In genomic region chr17:76076765-76077581, GRCh38 we compare ENCODE assay signal across 10 cellular contexts. TPM values are rescaled to one million over a fixed set of nuclear protein-coding genes. Genes with fewer than 3 reads are reported as not detected.
A peak's percentile ranks its signal among the peaks of the same experiment; 100 is the strongest.
DNase-seq lines count a peak whose midpoint lies in the region; ATAC-seq, FAIRE-seq and TF ChIP-seq lines count a peak whose summit lies in the region.
"Had no signal": no experiment of that assay in that cellular context is flagged by ENCODE, and none has a peak within 500 bp of the region (broad histone marks: within the 10 kb centered on the region; RNA-seq: fewer than 3 reads in every experiment).

No MANE protein-coding gene starts in this region.

- FAIRE-seq in GM12878 (lab: Jason Lieb, UNC), result no peak

- H3K79me2 ChIP-seq in GM12878 (ENCODE audit: control insufficient read depth, insufficient read depth, low read length), result peaks cover 10% of the 10 kb centered on the region

- H3K4me3 Mint-ChIP-seq in Caco-2 (ENCODE audit: unreplicated experiment) (peak overlapping the region; percentile 78), natural killer cell (peak overlapping the region; percentile 75)

- H3K4me2 ChIP-seq in GM12878 (ENCODE audit: control insufficient read depth, insufficient read depth), result no peak overlapping the region

- H3K27ac Mint-ChIP-seq in Caco-2 (ENCODE audit: unreplicated experiment) (no peak overlapping the region), natural killer cell (peak overlapping the region in 1 of 2 donors; percentile 33)

- CTCF ChIA-PET in Caco-2 (lab: Charles Lee) (interaction anchor here (0.6 to 0.7 kb wide), 3 partner anchors 64 to 506 kb away, joined by 3 to 6 read pairs (median 4); partner anchors contain the start of gene FOXJ1), GM12878 (lab: Yijun Ruan, JAX) (no interaction called here)

- POLR2A ChIA-PET in Caco-2 (lab: Charles Lee) (interaction anchor here (0.6 kb wide), 1 partner anchor 48 kb away, joined by 3 read pairs; no protein-coding TSS in a partner anchor), GM12878 (lab: Charles Lee) (no interaction called here)

- H3K4me3 ChIP-seq in Caco-2 (ENCODE audit: low read depth, low read length), result no peak overlapping the region
- peak overlapping the region in 2 of 4 donors; percentile 14 to 27 for H3K4me3 ChIP-seq in Peyer's patch
- H3K4me3 ChIP-seq in GM12878, result no peak overlapping the region
- no peak overlapping the region for H3K4me3 ChIP-seq in right atrium auricular region

- H3K36me3 ChIP-seq in Caco-2 (ENCODE audit: control insufficient read depth, insufficient read depth, low read length) (no peaks in the 10 kb centered on the region), Peyer's patch (no peaks in the 10 kb centered on the region), GM12878 (ENCODE audit: control insufficient read depth in 2 of 2, insufficient read depth in 2 of 2, low read length in 1 of 2) (no peaks in the 10 kb centered on the region; a peak in 1 of 4 replicates), right atrium auricular region (no peaks in the 10 kb centered on the region)

- H3K27me3 ChIP-seq in Caco-2 (replicated peaks; ENCODE audit: control insufficient read depth, insufficient read depth, low read length) (no peaks in the 10 kb centered on the region; the same call in none of the 2 replicates), Peyer's patch (peaks cover 0 to 47% of the 10 kb centered on the region in 2 donors), GM12878 (replicated peaks in 1 of 2; ENCODE audit: control insufficient read depth in 2 of 2, insufficient read depth in 2 of 2, low read length in 1 of 2) (peaks cover 7 to 26% of the 10 kb centered on the region in 2 experiments; a peak in 3 of 4 replicates), right atrium auricular region (peaks cover 31 to 46% of the 10 kb centered on the region in 2 donors)

- no peak for TF ChIP-seq EP300 in GM12878 (IDR thresholded peaks at IDR 0.05; ENCODE audit: borderline replicate concordance in 1 of 2, control insufficient read depth in 1 of 2, low read depth in 2 of 2, low read length in 2 of 2)

- no peak for TF ChIP-seq RAD21 in GM12878 (IDR thresholded peaks at IDR 0.05; ENCODE audit: insufficient read depth, low read depth, low read length)

- ATAC-seq in GM12878 (no peak), natural killer cell (peak; percentile 7 to 43 (median 14)), HG02870 (IDR thresholded peaks at IDR 0.05; ENCODE audit: unreplicated experiment) (no peak)

- no peak overlapping the region for H2AFZ ChIP-seq in GM12878 (ENCODE audit: control insufficient read depth, low read depth, low read length)

- H3K9me3 Mint-ChIP-seq in Caco-2 (ENCODE audit: unreplicated experiment) (no peaks in the 10 kb centered on the region), natural killer cell (no peaks in the 10 kb centered on the region)

- H3K36me3 Mint-ChIP-seq in Caco-2 (ENCODE audit: insufficient read depth, unreplicated experiment) (peaks cover 70% of the 10 kb centered on the region), natural killer cell (no peaks in the 10 kb centered on the region)

- peaks cover 21% of the 10 kb centered on the region for H3K27me3 Mint-ChIP-seq in Caco-2 (ENCODE audit: insufficient read depth, unreplicated experiment)
- H3K27me3 Mint-ChIP-seq in natural killer cell (ENCODE audit: low read depth in 2 of 2), result peaks cover 32 to 38% of the 10 kb centered on the region in 2 donors

- TF ChIP-seq POLR2A in Peyer's patch (IDR thresholded peaks at IDR 0.05) (no peak), GM12878 (IDR thresholded peaks at IDR 0.05; ENCODE audit: low read depth, low read length) (peak; percentile 67; the same call in 1 of the 2 replicates)

- SMC1A ChIA-PET in GM12878 (lab: Charles Lee; ENCODE audit: uncharacterized antibody, unreplicated experiment), result no interaction called here

- DNase-seq in Caco-2 (no peak), Peyer's patch (peak in 2 of 3 donors; percentile 24 to 60), GM12878 (ENCODE audit: low read depth, low spot score) (no peak), natural killer cell (no peak), substantia nigra (lab: John Stamatoyannopoulos, UW) (no peak), DMS153 treated with DMSO at 0.1 percent for 48 hours (lab: John Stamatoyannopoulos, UW; ENCODE audit: unreplicated experiment) (no peak), right atrium auricular region (ENCODE audit: low spot score) (no peak)

- WGBS in GM12878 (ENCODE audit: insufficient coverage, insufficient replicate concordance, low lambda C conversion rate, missing lambda C conversion rate), result 23% methylated on average over 80 of the region's 82 CpGs

- in situ Hi-C loops in GM12878 (cut with MboI), result no loop called here

- H3K27ac ChIP-seq in Peyer's patch, result no peak overlapping the region
- H3K27ac ChIP-seq in GM12878 (ENCODE audit: control insufficient read depth, insufficient read depth), result no peak overlapping the region
- no peak overlapping the region for H3K27ac ChIP-seq in substantia nigra (ENCODE audit: low read depth, low read length, poor library complexity, severe bottlenecking)
- no peak overlapping the region for H3K27ac ChIP-seq in right atrium auricular region

- TF ChIP-seq CTCF in Caco-2 (IDR thresholded peaks at IDR 0.05; ENCODE audit: insufficient read depth in 1 of 2, low read depth in 1 of 2, low read length in 1 of 2, severe bottlenecking in 1 of 2, unreplicated experiment in 1 of 2) (no peak), Peyer's patch (IDR thresholded peaks at IDR 0.05) (no peak), GM12878 (IDR thresholded peaks at IDR 0.05 in 2 of 3, conservative IDR thresholded peaks at IDR 0.05 in 1 of 3; ENCODE audit: control insufficient read depth in 2 of 3, extremely low read depth in 1 of 3, insufficient read depth in 1 of 3, low read depth in 3 of 3, low read length in 3 of 3) (no peak), natural killer cell (IDR thresholded peaks at IDR 0.05) (no peak), right atrium auricular region (IDR thresholded peaks at IDR 0.05) (no peak)

- BruUV-seq in Caco-2 (replicated peaks; lab: Mats Ljungman, UMichigan) (no TSS peak), GM12878 (replicated peaks; lab: Mats Ljungman, UMichigan) (no TSS peak)

- intact Hi-C loops in Caco-2 (cut with micrococcal nuclease; ENCODE audit: unreplicated experiment) (no loop called here), GM12878 (cut with micrococcal nuclease; ENCODE audit: unreplicated experiment) (no loop called here), natural killer cell (cut with micrococcal nuclease) (no loop called here)

- H3K4me1 Mint-ChIP-seq in Caco-2 (ENCODE audit: low read depth, unreplicated experiment) (peaks cover 9% of the 10 kb centered on the region), natural killer cell (peaks cover 11 to 26% of the 10 kb centered on the region in 2 donors)

- H4K20me1 ChIP-seq in GM12878 (ENCODE audit: control insufficient read depth, insufficient read depth), result no peaks in the 10 kb centered on the region

- RAD21 ChIA-PET in GM12878 (lab: Charles Lee; ENCODE audit: unreplicated experiment), result no interaction called here

- no peak overlapping the region for H3K9ac ChIP-seq in GM12878 (ENCODE audit: control insufficient read depth, insufficient read depth, low read length)

- H3K9me3 ChIP-seq in Caco-2, result no peaks in the 10 kb centered on the region
- no peaks in the 10 kb centered on the region for H3K9me3 ChIP-seq in Peyer's patch
- no peaks in the 10 kb centered on the region for H3K9me3 ChIP-seq in GM12878 (replicated peaks; ENCODE audit: control insufficient read depth, insufficient read depth, low read length)
- H3K9me3 ChIP-seq in right atrium auricular region, result no peaks in the 10 kb centered on the region

- no peaks in the 10 kb centered on the region for H3K4me1 ChIP-seq in Caco-2
- peaks cover 0 to 49% (median 14%) of the 10 kb centered on the region in 4 donors for H3K4me1 ChIP-seq in Peyer's patch
- H3K4me1 ChIP-seq in GM12878 (ENCODE audit: control insufficient read depth, insufficient read depth, low read length), result no peaks in the 10 kb centered on the region
- H3K4me1 ChIP-seq in right atrium auricular region, result peaks cover 0 to 55% of the 10 kb centered on the region in 2 donors

RNA-seq across cellular contexts. Expression of gene ZACN, which starts 2.0 kb away (rescaled TPM):
- total RNA-seq in Caco-2 (2022) (0.34 TPM in 1 of 2 replicates, not detected in the other), Peyer's patch (not detected), GM12878 (2014; rRNA removed) (0.06 and 0.11 TPM in 2 replicates), GM12878 (2014; rRNA removed; fragmentation: Illumina TruSeq; extraction: Trizol) (0.22 TPM in 1 of 2 replicates, not detected in the other), GM12878 (2021) (0.49 and 0.53 TPM in 2 replicates), natural killer cell (under 1 TPM; 0.28 to 0.80 (median 0.50) TPM), right atrium auricular region (not detected)
- not detected in 2 replicates for total RNA-seq in GM12878 (2013; cell fraction: nucleolus; rRNA removed)
- 4.0 TPM for polyA plus RNA-seq in GM12878 (2011; ENCODE audit: low read depth)
- polyA plus RNA-seq in GM12878 (2011; rRNA removed) (0.14 and 0.23 TPM in 2 replicates), GM12878 (2014; fragmentation: Illumina TruSeq; extraction: Trizol) (not detected in 2 replicates), GM12878 (2014; fragmentation: Nextera tagmentation; extraction: Ambion mirVana) (under 1 TPM in 1 of 2 experiments, not detected in 1; 0.99 TPM), GM12878 (2014; rRNA removed) (0.25 and 0.46 TPM in 2 replicates), GM12878 (2016; fragmentation: Nextera tagmentation; extraction: Ambion mirVana) (10 to 100 TPM in 1 of 2 experiments, 1 to 10 TPM in 1; 8.7 to 11.3 TPM)
- polyA plus RNA-seq in GM12878 (2011; cell fraction: cytosol; rRNA removed), result 0.19 and 0.50 TPM in 2 replicates
- 3.3 and 4.1 TPM in 2 replicates for polyA plus RNA-seq in GM12878 (2011; cell fraction: nucleus; rRNA removed)
- polyA plus RNA-seq in GM12878 (2012), result 7.8 and 9.3 TPM in 2 replicates
- 0.67 TPM in 1 of 2 replicates, not detected in the other for polyA minus RNA-seq in GM12878 (2011; rRNA and poly(A)+ RNA removed)
- not detected in 2 replicates for polyA minus RNA-seq in GM12878 (2011; cell fraction: cytosol; rRNA and poly(A)+ RNA removed)
- polyA minus RNA-seq in GM12878 (2011; cell fraction: nucleus; rRNA and poly(A)+ RNA removed), result 0.24 TPM in 1 of 2 replicates, not detected in the other
- total RNA-seq: Daoy, dermis microvascular lymphatic vessel endothelial cell had no signal

RNA-seq across cellular contexts. Expression of gene GALR2, which starts 2.4 kb away (rescaled TPM):
- total RNA-seq in Caco-2 (2022) (0.50 and 0.79 TPM in 2 replicates), Peyer's patch (under 1 TPM in 1 of 4 donors, not detected in 3; 0.95 TPM), GM12878 (2014; rRNA removed) (0.06 and 0.16 TPM in 2 replicates), GM12878 (2014; rRNA removed; fragmentation: Illumina TruSeq; extraction: Trizol) (not detected in 2 replicates), GM12878 (2021) (0.24 TPM in 1 of 2 replicates, not detected in the other), natural killer cell (under 1 TPM in 2 of 3 donors, not detected in 1; 0.27 to 0.53 TPM), right atrium auricular region (not detected)
- not detected in 2 replicates for total RNA-seq in GM12878 (2013; cell fraction: nucleolus; rRNA removed)
- not detected for polyA plus RNA-seq in GM12878 (2011; ENCODE audit: low read depth)
- polyA plus RNA-seq in GM12878 (2011; rRNA removed) (0.22 TPM in 1 of 2 replicates, not detected in the other), GM12878 (2014; fragmentation: Illumina TruSeq; extraction: Trizol) (not detected in 2 replicates), GM12878 (2014; fragmentation: Nextera tagmentation; extraction: Ambion mirVana) (not detected), GM12878 (2014; rRNA removed) (0.20 and 0.42 TPM in 2 replicates), GM12878 (2016; fragmentation: Nextera tagmentation; extraction: Ambion mirVana) (1 to 10 TPM in 1 of 2 experiments, under 1 TPM in 1; 0.63 to 1.2 TPM)
- polyA plus RNA-seq in GM12878 (2011; cell fraction: cytosol; rRNA removed), result 0.22 and 0.42 TPM in 2 replicates
- 0.37 and 0.75 TPM in 2 replicates for polyA plus RNA-seq in GM12878 (2011; cell fraction: nucleus; rRNA removed)
- 0.10 and 0.26 TPM in 2 replicates for polyA plus RNA-seq in GM12878 (2012)
- 0.15 TPM in 1 of 2 replicates, not detected in the other for polyA minus RNA-seq in GM12878 (2011; rRNA and poly(A)+ RNA removed)
- 0.94 TPM in 1 of 2 replicates, not detected in the other for polyA minus RNA-seq in GM12878 (2011; cell fraction: cytosol; rRNA and poly(A)+ RNA removed)
- polyA minus RNA-seq in GM12878 (2011; cell fraction: nucleus; rRNA and poly(A)+ RNA removed), result not detected in 2 replicates
- total RNA-seq: Daoy had no signal

RNA-seq across cellular contexts. Expression of gene SRP68, which starts 4.7 kb away (rescaled TPM):
- total RNA-seq in Caco-2 (2022) (105 and 113 TPM in 2 replicates), Peyer's patch (10 to 100 TPM; 32.2 to 43.4 (median 32.6) TPM), GM12878 (2014; rRNA removed) (27.5 and 30.2 TPM in 2 replicates), GM12878 (2014; rRNA removed; fragmentation: Illumina TruSeq; extraction: Trizol) (24.7 and 26.6 TPM in 2 replicates), GM12878 (2021) (66.7 and 68.5 TPM in 2 replicates), natural killer cell (10 to 100 TPM; 57.8 to 74.4 (median 70.7) TPM), right atrium auricular region (10 to 100 TPM; 35.2 to 43.9 TPM)
- total RNA-seq in GM12878 (2013; cell fraction: nucleolus; rRNA removed), result 59.5 and 59.6 TPM in 2 replicates
- polyA plus RNA-seq in GM12878 (2011; ENCODE audit: low read depth), result 83.3 TPM
- polyA plus RNA-seq in GM12878 (2011; rRNA removed) (68.5 and 84.8 TPM in 2 replicates), GM12878 (2014; fragmentation: Illumina TruSeq; extraction: Trizol) (73.5 and 74.9 TPM in 2 replicates), GM12878 (2014; fragmentation: Nextera tagmentation; extraction: Ambion mirVana) (10 to 100 TPM; 29.5 to 41.9 TPM), GM12878 (2014; rRNA removed) (56.9 and 58.6 TPM in 2 replicates), GM12878 (2016; fragmentation: Nextera tagmentation; extraction: Ambion mirVana) (10 to 100 TPM; 87.0 to 89.7 TPM)
- 70.4 and 84.8 TPM in 2 replicates for polyA plus RNA-seq in GM12878 (2011; cell fraction: cytosol; rRNA removed)
- 55.2 and 59.4 TPM in 2 replicates for polyA plus RNA-seq in GM12878 (2011; cell fraction: nucleus; rRNA removed)
- 54.5 and 62.7 TPM in 2 replicates for polyA plus RNA-seq in GM12878 (2012)
- 71.2 and 71.4 TPM in 2 replicates for polyA minus RNA-seq in GM12878 (2011; rRNA and poly(A)+ RNA removed)
- polyA minus RNA-seq in GM12878 (2011; cell fraction: cytosol; rRNA and poly(A)+ RNA removed), result 24.7 and 34.1 TPM in 2 replicates
- 22.6 and 39.7 TPM in 2 replicates for polyA minus RNA-seq in GM12878 (2011; cell fraction: nucleus; rRNA and poly(A)+ RNA removed)

RNA-seq across cellular contexts. Expression of gene EXOC7, which starts 26.6 kb away (rescaled TPM):
- total RNA-seq in Caco-2 (2022), result 205 TPM in 2 replicates
- 100 to 1,000 TPM; 113 to 160 (median 134) TPM for total RNA-seq in Peyer's patch
- 141 and 143 TPM in 2 replicates for total RNA-seq in GM12878 (2013; cell fraction: nucleolus; rRNA removed)
- total RNA-seq in GM12878 (2014; rRNA removed), result 45.0 and 47.8 TPM in 2 replicates
- 32.3 and 36.3 TPM in 2 replicates for total RNA-seq in GM12878 (2014; rRNA removed; fragmentation: Illumina TruSeq; extraction: Trizol)
- total RNA-seq in GM12878 (2021), result 64.9 and 71.3 TPM in 2 replicates
- polyA plus RNA-seq in GM12878 (2011; ENCODE audit: low read depth), result 22.3 TPM
- 46.4 and 59.8 TPM in 2 replicates for polyA plus RNA-seq in GM12878 (2011; rRNA removed)
- 59.3 and 75.5 TPM in 2 replicates for polyA plus RNA-seq in GM12878 (2011; cell fraction: cytosol; rRNA removed)
- 197 and 273 TPM in 2 replicates for polyA plus RNA-seq in GM12878 (2011; cell fraction: nucleus; rRNA removed)
- polyA plus RNA-seq in GM12878 (2012), result 35.8 and 64.1 TPM in 2 replicates
- polyA plus RNA-seq in GM12878 (2014; fragmentation: Illumina TruSeq; extraction: Trizol), result 17.2 and 35.5 TPM in 2 replicates
- polyA plus RNA-seq in GM12878 (2014; fragmentation: Nextera tagmentation; extraction: Ambion mirVana), result 10 to 100 TPM; 18.8 to 25.5 TPM
- 51.0 and 52.7 TPM in 2 replicates for polyA plus RNA-seq in GM12878 (2014; rRNA removed)
- polyA plus RNA-seq in GM12878 (2016; fragmentation: Nextera tagmentation; extraction: Ambion mirVana), result 10 to 100 TPM; 48.6 to 59.0 TPM
- 77.7 and 98.1 TPM in 2 replicates for polyA minus RNA-seq in GM12878 (2011; rRNA and poly(A)+ RNA removed)
- 25.5 and 37.9 TPM in 2 replicates for polyA minus RNA-seq in GM12878 (2011; cell fraction: cytosol; rRNA and poly(A)+ RNA removed)
- 53.9 and 91.8 TPM in 2 replicates for polyA minus RNA-seq in GM12878 (2011; cell fraction: nucleus; rRNA and poly(A)+ RNA removed)
- 100 to 1,000 TPM; 130 to 149 (median 142) TPM for total RNA-seq in natural killer cell
- 10 to 100 TPM; 56.0 to 65.3 TPM for total RNA-seq in right atrium auricular region

RNA-seq across cellular contexts. Expression of gene EVPL, which starts 49.9 kb away (rescaled TPM):
- 0.16 and 0.46 TPM in 2 replicates for total RNA-seq in Caco-2 (2022)
- 10 to 100 TPM; 26.4 to 87.8 (median 55.0) TPM for total RNA-seq in Peyer's patch
- not detected in 2 replicates for total RNA-seq in GM12878 (2013; cell fraction: nucleolus; rRNA removed)
- total RNA-seq in GM12878 (2014; rRNA removed), result not detected in 2 replicates
- total RNA-seq in GM12878 (2014; rRNA removed; fragmentation: Illumina TruSeq; extraction: Trizol), result not detected in 2 replicates
- 0.03 TPM in 2 replicates for total RNA-seq in GM12878 (2021)
- polyA plus RNA-seq in GM12878 (2011; ENCODE audit: low read depth), result not detected
- not detected in 2 replicates for polyA plus RNA-seq in GM12878 (2011; rRNA removed)
- not detected in 2 replicates for polyA plus RNA-seq in GM12878 (2011; cell fraction: cytosol; rRNA removed)
- polyA plus RNA-seq in GM12878 (2011; cell fraction: nucleus; rRNA removed), result not detected in 2 replicates
- 0.03 TPM in 1 of 2 replicates, not detected in the other for polyA plus RNA-seq in GM12878 (2012)
- not detected in 2 replicates for polyA plus RNA-seq in GM12878 (2014; fragmentation: Illumina TruSeq; extraction: Trizol)
- polyA plus RNA-seq in GM12878 (2014; fragmentation: Nextera tagmentation; extraction: Ambion mirVana), result not detected
- polyA plus RNA-seq in GM12878 (2014; rRNA removed), result 0.01 TPM in 1 of 2 replicates, not detected in the other
- polyA plus RNA-seq in GM12878 (2016; fragmentation: Nextera tagmentation; extraction: Ambion mirVana), result not detected
- polyA minus RNA-seq in GM12878 (2011; rRNA and poly(A)+ RNA removed), result not detected in 2 replicates
- polyA minus RNA-seq in GM12878 (2011; cell fraction: cytosol; rRNA and poly(A)+ RNA removed), result not detected in 2 replicates
- polyA minus RNA-seq in GM12878 (2011; cell fraction: nucleus; rRNA and poly(A)+ RNA removed), result not detected in 2 replicates
- 1 to 10 TPM in 1 of 3 donors, under 1 TPM in 1, not detected in 1; 0.94 to 1.2 TPM for total RNA-seq in natural killer cell
- under 1 TPM; 0.30 to 0.71 TPM for total RNA-seq in right atrium auricular region

Comparison
In these comparisons a context has a peak if more than half of its experiments do, and no peak if none do; other contexts are left out.
1. DNase-seq: peak in Peyer's patch (2 of 3); none in Caco-2 (0 of 2), GM12878 (single experiment), natural killer cell (single experiment), substantia nigra (0 of 49), DMS153 treated with DMSO at 0.1 percent for 48 hours (single experiment) and right atrium auricular region (single experiment).
2. ATAC-seq: peak in natural killer cell (3 of 3); none in GM12878 (single experiment) and HG02870 (single experiment).